Comparison of ENCODE assay signal across 8 cellular contexts in the genomic region with DNA sequence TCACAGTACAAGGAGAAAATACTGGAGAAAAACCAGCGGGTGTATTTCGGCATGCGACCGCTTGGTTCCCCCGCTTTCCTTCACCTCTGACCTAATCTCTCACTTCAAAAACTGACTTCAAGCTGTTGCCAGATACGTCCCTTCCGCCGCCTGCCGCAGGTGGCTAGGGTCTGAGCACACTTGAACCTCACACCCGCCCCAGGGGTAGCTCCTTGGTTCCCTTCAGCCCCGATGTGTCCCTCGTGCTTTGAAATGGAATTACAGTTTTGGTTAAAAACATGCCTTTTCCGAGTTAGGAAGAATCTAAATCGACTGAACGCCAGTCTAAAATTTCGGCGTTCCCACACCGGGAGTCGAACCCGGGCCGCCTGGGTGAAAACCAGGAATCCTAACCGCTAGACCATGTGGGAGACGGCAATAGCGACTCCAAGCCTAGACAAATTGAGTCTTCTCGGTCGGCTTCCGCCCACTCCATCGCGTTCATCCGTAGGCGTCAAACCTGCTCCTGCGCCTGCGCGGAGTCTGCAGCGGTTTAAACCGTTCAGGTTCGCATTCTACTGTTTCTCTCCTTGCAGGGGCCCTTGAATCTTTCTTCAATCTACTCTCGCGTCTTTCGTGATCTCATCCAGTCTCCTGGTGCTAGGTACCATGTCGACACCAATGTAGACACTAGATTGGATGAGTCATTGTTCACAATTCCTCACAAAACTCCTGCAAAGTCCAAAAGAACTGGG.
A peak's percentile ranks its signal among the peaks of the same experiment; 100 is the strongest.
DNase-seq lines count a peak whose midpoint lies in the region; ATAC-seq and TF ChIP-seq lines count a peak whose summit lies in the region.

No MANE protein-coding gene starts in this region.

- H4K20me1 ChIP-seq in osteoblast (ENCODE audit: insufficient read depth, low read length): no peaks in the 10 kb centered on the region

- H3K27me3 ChIP-seq in osteoblast (ENCODE audit: insufficient read depth, low read length): no peaks in the 10 kb centered on the region
- H3K27me3 ChIP-seq in thoracic aorta (replicated peaks; ENCODE audit: insufficient read depth): no peaks in the 10 kb centered on the region

- intact Hi-C loops in Right ventricle myocardium inferior (cut with DNase I): loop anchor here (2.0 to 10.0 kb wide), 3 partner anchors 51 to 341 kb away; a partner anchor contains a TSS

- H3K36me3 ChIP-seq in osteoblast (ENCODE audit: insufficient read depth, low read length) (no peaks in the 10 kb centered on the region), thoracic aorta (no peaks in the 10 kb centered on the region)

- H3K9me3 ChIP-seq in osteoblast (ENCODE audit: low read depth, low read length) (no peaks in the 10 kb centered on the region), thoracic aorta (no peaks in the 10 kb centered on the region)

- peak overlapping the region; percentile 90 for H3K4me2 ChIP-seq in osteoblast (ENCODE audit: insufficient read depth, low read length)

- H3K4me1 ChIP-seq in osteoblast (ENCODE audit: insufficient read depth, low read length): peaks cover 31% of the 10 kb centered on the region
- H3K4me1 ChIP-seq in thoracic aorta (ENCODE audit: control insufficient read depth in 1 of 2, low read depth in 2 of 2): peaks cover 21 to 39% of the 10 kb centered on the region in 2 donors

- ATAC-seq in HG02610 (IDR thresholded peaks at IDR 0.05; ENCODE audit: unreplicated experiment) (peak; percentile 78), Right ventricle myocardium inferior (peak; percentile 91), thoracic aorta (ENCODE audit: insufficient number of reproducible peaks, low FRiP score, low read depth) (peak; percentile 68)

- H3K27ac ChIP-seq in osteoblast (ENCODE audit: low read depth, low read length): peak overlapping the region; percentile 96
- peak overlapping the region; percentile 96 to 97 for H3K27ac ChIP-seq in thoracic aorta

- TF ChIP-seq CTCF in osteoblast (IDR thresholded peaks at IDR 0.05; ENCODE audit: extremely low read depth, low read depth, low read length): peak; percentile 47
- peak; percentile 70 for TF ChIP-seq CTCF in thoracic aorta (IDR thresholded peaks at IDR 0.05)

- H3K79me2 ChIP-seq in osteoblast (ENCODE audit: insufficient read depth, low read length): no peaks in the 10 kb centered on the region

- peak overlapping the region; percentile 92 for H2AFZ ChIP-seq in osteoblast (ENCODE audit: low read length)

- H3K4me3 ChIP-seq in GM08714 (ENCODE audit: low read length) (peak overlapping the region; percentile 82; the same call in 1 of the 2 replicates), osteoblast (ENCODE audit: insufficient read depth, low read length) (peak overlapping the region; percentile 76), thoracic aorta (peak overlapping the region; percentile 65)

- peak; percentile 97 for DNase-seq in NCI-H1092 treated with DMSO at 0.1 percent for 48 hours (lab: John Stamatoyannopoulos, UW)
- DNase-seq in SKM-1 (lab: John Stamatoyannopoulos, UW; ENCODE audit: unreplicated experiment): peak; percentile 99
- peak; percentile 86 for DNase-seq in activated naive CD8-positive, alpha-beta T cell treated with anti-CD3 and anti-CD28 coated beads, Interleukin-2, amount 50 U/mL, for 16 hours (ENCODE audit: low read depth, low spot score)
- DNase-seq in Right ventricle myocardium inferior (ENCODE audit: missing footprints): peak; percentile 95
- peak; percentile 92 for DNase-seq in osteoblast (ENCODE audit: insufficient read length, low spot score, missing footprints)
- DNase-seq in thoracic aorta (ENCODE audit: low spot score): peak; percentile 70

Comparison
In these comparisons a context has a peak if more than half of its experiments do, and no peak if none do; other contexts are left out.
1. Peak in every context shown above with its lines: DNase-seq, ATAC-seq, H3K4me3 ChIP-seq and H3K27ac ChIP-seq.